30 cellular contexts compared by ENCODE assay signal in the genomic region with DNA sequence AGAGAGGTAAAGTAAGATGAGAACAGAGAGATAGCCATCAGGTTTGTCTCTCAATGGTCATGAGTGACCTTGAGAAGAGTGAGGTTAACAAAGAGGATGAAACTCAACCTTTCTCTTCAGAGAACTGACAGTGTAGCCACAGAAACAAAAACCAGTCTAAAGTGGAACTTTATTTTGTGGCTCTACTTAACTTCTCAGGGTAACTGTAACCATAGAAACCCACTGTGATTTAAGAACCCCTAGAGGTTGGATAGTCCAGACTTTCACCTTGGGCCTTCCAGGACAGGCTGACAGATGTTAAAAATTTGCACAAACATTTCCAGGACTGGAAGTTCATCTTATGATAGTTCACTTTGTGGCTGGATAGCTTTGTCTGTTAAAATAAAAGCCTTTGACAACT.
"Had no signal": no experiment of that assay in that cellular context is flagged by ENCODE, and none has a peak within 500 bp of the region (broad histone marks: within the 10 kb centered on the region; RNA-seq: fewer than 3 reads in every experiment).

No MANE protein-coding gene starts in this region.

- H3K4me3 ChIP-seq: MG63, PC-9, SJCRH30, SK-N-MC had no signal

- H3K9ac ChIP-seq: KMS-11 had no signal

- H3K4me1 ChIP-seq: SJCRH30 had no signal

- FAIRE-seq: RCC 7860 had no signal

- H3K4me2 ChIP-seq: KMS-11, PC-9 had no signal

- H3K27me3 ChIP-seq: MG63 had no signal

- H3K36me3 ChIP-seq: MG63, SJCRH30 had no signal

- DNase-seq: Karpas-422, MG63, MV-4-11, NCI-H1092, NCI-H1105, NCI-H1417 treated with DMSO at 0.1 percent for 48 hours, NCI-H1436 treated with DMSO at 0.1 percent for 48 hours, NCI-H1694 treated with DMSO at 0.1 percent for 48 hours, NCI-H187 treated with DMSO at 0.1 percent for 48 hours, NCI-H2029, NCI-H2081, NCI-H2171 treated with DMSO at 0.1 percent for 48 hours, NCI-H2227 treated with DMSO at 0.1 percent for 48 hours, NCI-H345, NCI-H446, NCI-H524 treated with DMSO at 0.1 percent for 48 hours, NCI-H526 treated with DMSO at 0.1 percent for 48 hours, NCI-H82, PC-9, SHP77, SIG-M5, T-cell had no signal

- H2AFZ ChIP-seq: PC-9 had no signal

- ATAC-seq: Panc1, Right ventricle myocardium inferior, SK-N-SH treated with all-trans-retinoic acid at 6 μM for 48 hours, T-cell had no signal

- H3K27ac ChIP-seq: KMS-11, PC-9, RWPE1, SJCRH30, SK-N-MC had no signal
